ENCODE assay signal across 8 cellular contexts in genomic region chr3:48609088-48610005, GRCh38. TPM values are rescaled to one million over a fixed set of nuclear protein-coding genes. Genes with fewer than 3 reads are reported as not detected.
DNase-seq lines count a peak whose midpoint lies in the region; ATAC-seq and TF ChIP-seq lines count a peak whose summit lies in the region.

Gene UQCRC1 (minus strand): TSS chr3:48609646. CDS start chr3:48609620, 26 bp downstream.

- H3K79me2 ChIP-seq in MM.1S (ENCODE audit: low read length) = peaks cover 31% of the 10 kb centered on the region

- H3K4me1 ChIP-seq in MM.1S (ENCODE audit: low read length) (peaks cover 7% of the 10 kb centered on the region; the same call in 1 of the 2 replicates), SJCRH30 (peaks cover 6% of the 10 kb centered on the region), foreskin keratinocyte (peaks cover 12% of the 10 kb centered on the region), neuron (ENCODE audit: insufficient read depth, low read length) (peaks cover 10% of the 10 kb centered on the region), subcutaneous abdominal adipose tissue (ENCODE audit: control insufficient read depth in 5 of 5, insufficient read depth in 5 of 5, low read length in 5 of 5) (peaks cover 3 to 19% (median 13%) of the 10 kb centered on the region in 5 donors)

- TF ChIP-seq CTCF in MM.1S (IDR thresholded peaks at IDR 0.05; ENCODE audit: low read length) (peak; percentile 64), foreskin keratinocyte (conservative IDR thresholded peaks at IDR 0.05) (peak; percentile 92)

- H3K27ac ChIP-seq in MM.1S (ENCODE audit: low read length) (peak within 1 kb of the TSS; percentile 27; the same call in 1 of the 2 replicates), SJCRH30 (peak within 1 kb of the TSS; percentile 57), foreskin keratinocyte (peak within 1 kb of the TSS; percentile 65), subcutaneous abdominal adipose tissue (ENCODE audit: low read depth, low read length) (peak within 1 kb of the TSS; percentile 75)

- H3K9me3 ChIP-seq in MM.1S (replicated peaks; ENCODE audit: insufficient read depth, low read length) (no peaks in the 10 kb centered on the region), SJCRH30 (replicated peaks) (no peaks in the 10 kb centered on the region), neuron (ENCODE audit: low read length) (no peaks in the 10 kb centered on the region), subcutaneous abdominal adipose tissue (ENCODE audit: control insufficient read depth in 5 of 5, low read length in 5 of 5) (no peaks in the 10 kb centered on the region)

- no peaks in the 10 kb centered on the region for H4K20me1 ChIP-seq in MM.1S (ENCODE audit: insufficient read depth, low read length)

- peak; percentile 93 for ATAC-seq in foreskin keratinocyte

- no peaks in the 10 kb centered on the region for H3F3A ChIP-seq in MM.1S (ENCODE audit: insufficient read depth, low read length)

- H3K4me3 ChIP-seq in MM.1S (ENCODE audit: low read length) (peak within 1 kb of the TSS; percentile 99), SJCRH30 (peak within 1 kb of the TSS; percentile 81), neuron (ENCODE audit: low read length) (peak within 1 kb of the TSS; percentile 84), subcutaneous abdominal adipose tissue (ENCODE audit: low read depth in 1 of 5, low read length in 5 of 5) (peak within 1 kb of the TSS; percentile 90 to 98 (median 94))

- H3K36me3 ChIP-seq in MM.1S (replicated peaks; ENCODE audit: insufficient read depth, low read length) = no peaks in the 10 kb centered on the region; the same call in 1 of the 2 replicates
- peaks cover 21% of the 10 kb centered on the region for H3K36me3 ChIP-seq in SJCRH30
- peaks cover 33% of the 10 kb centered on the region for H3K36me3 ChIP-seq in neuron (ENCODE audit: insufficient read depth, low read length)
- H3K36me3 ChIP-seq in subcutaneous abdominal adipose tissue (ENCODE audit: control insufficient read depth in 5 of 5, insufficient read depth in 5 of 5, low read length in 5 of 5) = peaks cover 0 to 19% (median 16%) of the 10 kb centered on the region in 5 donors

- H3K4me2 ChIP-seq in MM.1S (ENCODE audit: low read depth, low read length) = peak within 1 kb of the TSS; percentile 93

- peak within 1 kb of the TSS; percentile 91 for H2AFZ ChIP-seq in MM.1S (ENCODE audit: low read length)
- H2AFZ ChIP-seq in neuron (ENCODE audit: low read depth, low read length) = peak within 1 kb of the TSS; percentile 73

- H3K9me2 ChIP-seq in MM.1S (replicated peaks; ENCODE audit: insufficient read depth, low read length) = no peaks in the 10 kb centered on the region

- DNase-seq in GM03348 (ENCODE audit: low spot score) (peak; percentile 99), HCEC 1CT (peak; percentile 92), MM.1S (peak; percentile 95), SJCRH30 (peak; percentile 90 to 93), foreskin keratinocyte (peak; percentile 53 to 78)
- peak; percentile 76 to 89 (median 80) for DNase-seq in activated naive CD4-positive, alpha-beta T cell (lab: John Stamatoyannopoulos, UW)

- H3K9ac ChIP-seq in MM.1S (ENCODE audit: low read length) (peak within 1 kb of the TSS; percentile 90), subcutaneous abdominal adipose tissue (ENCODE audit: low read length in 5 of 5) (peak within 1 kb of the TSS; percentile 75 to 97 (median 84))

- H3K27me3 ChIP-seq in MM.1S (replicated peaks; ENCODE audit: insufficient read depth, low read length) (no peaks in the 10 kb centered on the region), SJCRH30 (no peaks in the 10 kb centered on the region), foreskin keratinocyte (no peaks in the 10 kb centered on the region), neuron (ENCODE audit: insufficient read depth, low read length) (no peaks in the 10 kb centered on the region), subcutaneous abdominal adipose tissue (ENCODE audit: control insufficient read depth in 5 of 5, insufficient read depth in 4 of 5, low read length in 5 of 5) (no peaks in the 10 kb centered on the region)

RNA-seq across cellular contexts. Expression of gene UQCRC1, which starts in this region (rescaled TPM):
- total RNA-seq in SJCRH30 (2014; rRNA removed; shearing (Covaris generic)) = 137 and 162 TPM in 2 replicates
- total RNA-seq in foreskin keratinocyte = 400 and 414 TPM in 2 replicates
- 369 and 377 TPM in 2 replicates for polyA plus RNA-seq in foreskin keratinocyte

Comparison
In these comparisons a context has a peak if more than half of its experiments do, and no peak if none do; other contexts are left out.
1. Peak in every context shown above with its lines: DNase-seq, ATAC-seq, H3K4me3 ChIP-seq and H3K27ac ChIP-seq.